ENCODE assay signal across 9 cellular contexts in genomic region chr22:46542011-46542985, GRCh38. TPM values are rescaled to one million over a fixed set of nuclear protein-coding genes. Genes with fewer than 3 reads are reported as not detected.
DNase-seq lines count a peak whose midpoint lies in the region; ATAC-seq and TF ChIP-seq lines count a peak whose summit lies in the region.
"Had no signal": no experiment of that assay in that cellular context is flagged by ENCODE, and none has a peak within 500 bp of the region (broad histone marks: within the 10 kb centered on the region; RNA-seq: fewer than 3 reads in every experiment).

No MANE protein-coding gene starts in this region.

- H3K36me3 Mint-ChIP-seq in Calu3 (ENCODE audit: insufficient read depth, unreplicated experiment): peaks cover 25% of the 10 kb centered on the region
- H3K36me3 Mint-ChIP-seq in activated CD8-positive, alpha-beta T cell treated with anti-CD3 and anti-CD28 coated beads, Interleukin-2, amount 10 ng/mL, durations not matched to agents 7 days and 5 days (ENCODE audit: low read depth): no peaks in the 10 kb centered on the region
- no peaks in the 10 kb centered on the region for H3K36me3 Mint-ChIP-seq in effector memory CD8-positive, alpha-beta T cell (ENCODE audit: insufficient read depth)
- H3K36me3 Mint-ChIP-seq: activated naive CD4-positive, alpha-beta T cell treated with anti-CD3 and anti-CD28 coated beads, Interleukin-2, amount 50 U/mL, for 24 hours had no signal

- CTCF ChIA-PET in Calu3 (lab: Charles Lee): interaction anchor here (0.6 to 2.1 kb wide), 3 partner anchors 21 to 187 kb away, joined by 3 to 27 read pairs (median 4); no protein-coding TSS in a partner anchor
- CTCF ChIA-PET in activated CD8-positive, alpha-beta T cell treated with anti-CD3 and anti-CD28 coated beads, Interleukin-2, amount 10 ng/mL, durations not matched to agents 7 days and 5 days (lab: Charles Lee): interaction anchor here (0.7 to 9.0 kb wide), 8 partner anchors 10 to 421 kb away, joined by 3 to 68 read pairs (median 4); no protein-coding TSS in a partner anchor

- H3K4me3 Mint-ChIP-seq in Calu3 (ENCODE audit: low read depth, unreplicated experiment): no peak overlapping the region
- no peak overlapping the region for H3K4me3 Mint-ChIP-seq in activated CD8-positive, alpha-beta T cell treated with anti-CD3 and anti-CD28 coated beads, Interleukin-2, amount 10 ng/mL, durations not matched to agents 7 days and 5 days
- H3K4me3 Mint-ChIP-seq in effector memory CD8-positive, alpha-beta T cell: no peak overlapping the region
- H3K4me3 Mint-ChIP-seq: activated naive CD4-positive, alpha-beta T cell treated with anti-CD3 and anti-CD28 coated beads, Interleukin-2, amount 50 U/mL, for 24 hours had no signal

- no peaks in the 10 kb centered on the region for H3K9me3 Mint-ChIP-seq in Calu3 (ENCODE audit: low read depth, unreplicated experiment)
- no peaks in the 10 kb centered on the region for H3K9me3 Mint-ChIP-seq in activated CD8-positive, alpha-beta T cell treated with anti-CD3 and anti-CD28 coated beads, Interleukin-2, amount 10 ng/mL, durations not matched to agents 7 days and 5 days (ENCODE audit: insufficient read depth)
- H3K9me3 Mint-ChIP-seq in effector memory CD8-positive, alpha-beta T cell: no peaks in the 10 kb centered on the region
- H3K9me3 Mint-ChIP-seq: activated naive CD4-positive, alpha-beta T cell treated with anti-CD3 and anti-CD28 coated beads, Interleukin-2, amount 50 U/mL, for 24 hours had no signal

- ATAC-seq in activated CD8-positive, alpha-beta T cell treated with anti-CD3 and anti-CD28 coated beads, Interleukin-2, amount 10 ng/mL, durations not matched to agents 7 days and 5 days: peak; percentile 99
- ATAC-seq in effector memory CD8-positive, alpha-beta T cell (replicated peaks): peak; percentile 100
- no peak for ATAC-seq in HG02588 (IDR thresholded peaks at IDR 0.05; ENCODE audit: unreplicated experiment)

- intact Hi-C loops in Calu3 (cut with micrococcal nuclease; ENCODE audit: unreplicated experiment): loop anchor here (5.0 kb wide), 2 partner anchors 175 to 420 kb away; no protein-coding TSS in a partner anchor

- no peaks in the 10 kb centered on the region for H3K27me3 Mint-ChIP-seq in Calu3 (ENCODE audit: unreplicated experiment)
- peaks cover 33% of the 10 kb centered on the region for H3K27me3 Mint-ChIP-seq in activated CD8-positive, alpha-beta T cell treated with anti-CD3 and anti-CD28 coated beads, Interleukin-2, amount 10 ng/mL, durations not matched to agents 7 days and 5 days (ENCODE audit: low read depth)
- peaks cover 42 to 78% of the 10 kb centered on the region in 2 donors for H3K27me3 Mint-ChIP-seq in effector memory CD8-positive, alpha-beta T cell

- no TSS peak for BruUV-seq in Calu3 (replicated peaks; lab: Mats Ljungman, UMichigan)

- DNase-seq in Calu3 (peak; percentile 91), HCEC 1CT (peak; percentile 49), NCI-H748 treated with DMSO at 0.1 percent for 48 hours (lab: John Stamatoyannopoulos, UW) (peak; percentile 31), mucosa of gallbladder (ENCODE audit: low spot score) (peak; percentile 63)
- peak; percentile 76 for DNase-seq in activated CD8-positive, alpha-beta T cell treated with anti-CD3 and anti-CD28 coated beads, Interleukin-2, amount 10 ng/mL, durations not matched to agents 7 days and 5 days
- peak; percentile 74 to 80 (median 77) for DNase-seq in effector memory CD8-positive, alpha-beta T cell
- DNase-seq in stimulated activated CD8-positive, alpha-beta memory T cell treated with anti-CD3 and anti-CD28 coated beads, Interleukin-7, amount 100 ng/mL, for 24 hours (ENCODE audit: low read depth): peak; percentile 40

- H3K4me1 Mint-ChIP-seq in Calu3 (ENCODE audit: low read depth, unreplicated experiment): peaks cover 32% of the 10 kb centered on the region
- H3K4me1 Mint-ChIP-seq in activated CD8-positive, alpha-beta T cell treated with anti-CD3 and anti-CD28 coated beads, Interleukin-2, amount 10 ng/mL, durations not matched to agents 7 days and 5 days (ENCODE audit: low read depth): peaks cover 5% of the 10 kb centered on the region
- H3K4me1 Mint-ChIP-seq in effector memory CD8-positive, alpha-beta T cell (ENCODE audit: low read depth in 2 of 2): peaks cover 6 to 10% of the 10 kb centered on the region in 2 donors

- POLR2A ChIA-PET in activated CD8-positive, alpha-beta T cell treated with anti-CD3 and anti-CD28 coated beads, Interleukin-2, amount 10 ng/mL, durations not matched to agents 7 days and 5 days (lab: Charles Lee): no interaction called here

- TF ChIP-seq CTCF in Calu3 (IDR thresholded peaks at IDR 0.05; ENCODE audit: unreplicated experiment): peak; percentile 97

- no peak overlapping the region for H3K27ac Mint-ChIP-seq in Calu3 (ENCODE audit: unreplicated experiment)
- H3K27ac Mint-ChIP-seq in activated CD8-positive, alpha-beta T cell treated with anti-CD3 and anti-CD28 coated beads, Interleukin-2, amount 10 ng/mL, durations not matched to agents 7 days and 5 days: no peak overlapping the region
- H3K27ac Mint-ChIP-seq in effector memory CD8-positive, alpha-beta T cell: no peak overlapping the region
- H3K27ac Mint-ChIP-seq: activated naive CD4-positive, alpha-beta T cell treated with anti-CD3 and anti-CD28 coated beads, Interleukin-2, amount 50 U/mL, for 24 hours had no signal

RNA-seq across cellular contexts. Expression of gene CELSR1, which starts 4.9 kb away (rescaled TPM):
- total RNA-seq in Calu3 (2022): 40.8 and 45.5 TPM in 2 replicates
- total RNA-seq in activated CD8-positive, alpha-beta T cell treated with anti-CD3 and anti-CD28 coated beads, Interleukin-2, amount 10 ng/mL, durations not matched to agents 7 days and 5 days: under 1 TPM in 1 of 2 experiments, not detected in 1; 0.08 TPM
- 6.7 TPM for total RNA-seq in mucosa of gallbladder

Comparison
In these comparisons a context has a peak if more than half of its experiments do, and no peak if none do; other contexts are left out.
1. DNase-seq: peak in every context shown above with its lines; median percentile 91 in Calu3; 77 in effector memory CD8-positive, alpha-beta T cell; 76 in activated CD8-positive, alpha-beta T cell treated with anti-CD3 and anti-CD28 coated beads, Interleukin-2, amount 10 ng/mL, durations not matched to agents 7 days and 5 days; 63 in mucosa of gallbladder; 49 in HCEC 1CT; 40 in stimulated activated CD8-positive, alpha-beta memory T cell treated with anti-CD3 and anti-CD28 coated beads, Interleukin-7, amount 100 ng/mL, for 24 hours; 31 in NCI-H748 treated with DMSO at 0.1 percent for 48 hours.